ENCODE assay signal across 1 cellular context in genomic region chr5:137923856-137924255, GRCh38.
TF ChIP-seq lines count a peak whose summit lies in the region.

No MANE protein-coding gene starts in this region.

TF ChIP-seq in K562, 482 proteins besides CTCF, POLR2A, EP300 and RAD21:
- TF ChIP-seq CBFA2T2 (conservative IDR thresholded peaks at IDR 0.05): no peak
TF ChIP-seq in K562: peak in this region for 0.
